In the genomic region with DNA sequence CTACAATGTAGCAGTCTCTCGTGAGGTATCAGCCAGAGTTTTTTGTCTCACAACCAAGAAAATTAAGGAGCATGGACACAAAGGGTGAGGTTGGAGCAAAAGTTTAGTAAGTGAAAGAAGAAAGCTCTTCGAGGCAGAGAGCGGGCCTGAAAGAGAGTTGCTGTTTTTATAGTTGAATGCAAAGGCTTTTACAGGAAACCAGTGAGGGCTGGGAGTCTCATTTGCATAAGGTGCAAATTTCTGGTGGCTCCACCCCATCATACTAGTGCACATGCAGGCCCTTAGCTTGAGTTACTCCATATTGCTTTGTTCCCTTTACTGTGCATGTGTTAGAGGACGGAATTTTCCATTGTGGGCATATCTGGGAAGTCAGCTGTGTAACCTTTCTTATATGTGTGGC, we compare ENCODE assay signal across 21 cellular contexts. TPM values are rescaled to one million over a fixed set of nuclear protein-coding genes. Genes with fewer than 3 reads are reported as not detected.
"Had no signal": no experiment of that assay in that cellular context is flagged by ENCODE, and none has a peak within 500 bp of the region (broad histone marks: within the 10 kb centered on the region; RNA-seq: fewer than 3 reads in every experiment).

No MANE protein-coding gene starts in this region.

- H3K27ac Mint-ChIP-seq: activated CD8-positive, alpha-beta T cell treated with anti-CD3 and anti-CD28 coated beads for 36 hours; activated T-cell treated with anti-CD3 and anti-CD28 coated beads, Interleukin-2, amount 50 U/mL, for 72 hours had no signal

- H3K36me3 ChIP-seq: ascending aorta, SJSA1 had no signal

- DNase-seq: activated CD4-positive, alpha-beta T cell treated with anti-CD3 and anti-CD28 coated beads for 4 hours; activated CD8-positive, alpha-beta memory T cell treated with anti-CD3 and anti-CD28 coated beads, Interleukin-2, amount 50 U/mL, for 4 hours; activated CD8-positive, alpha-beta T cell treated with anti-CD3 and anti-CD28 coated beads for 36 hours; activated naive CD4-positive, alpha-beta T cell treated with anti-CD3 and anti-CD28 coated beads, Interleukin-2, amount 50 U/mL, for 16 hours; activated T-cell treated with anti-CD3 and anti-CD28 coated beads, Interleukin-2, amount 50 U/mL, for 72 hours; amniotic stem cell; body of pancreas; cerebellar nuclear complex; NCI-H1105; NCI-H1436; NCI-H1694 treated with DMSO at 0.1 percent for 48 hours; NCI-H2029 treated with DMSO at 0.1 percent for 48 hours; NCI-H510A treated with DMSO at 0.1 percent for 48 hours; NCI-H69; PC-3; SHP77; SW 1271 had no signal

- H3K9me3 Mint-ChIP-seq: activated CD8-positive, alpha-beta T cell treated with anti-CD3 and anti-CD28 coated beads for 36 hours; activated T-cell treated with anti-CD3 and anti-CD28 coated beads, Interleukin-2, amount 50 U/mL, for 72 hours had no signal

- H3K27me3 ChIP-seq: ascending aorta, body of pancreas, SJSA1 had no signal

- H3K27ac ChIP-seq: ascending aorta, body of pancreas, SJSA1 had no signal

- H3K4me3 Mint-ChIP-seq: activated CD8-positive, alpha-beta T cell treated with anti-CD3 and anti-CD28 coated beads for 36 hours; activated T-cell treated with anti-CD3 and anti-CD28 coated beads, Interleukin-2, amount 50 U/mL, for 72 hours had no signal

- ATAC-seq: body of pancreas, PC-3, SK-N-SH treated with all-trans-retinoic acid at 6 μM for 48 hours had no signal

- H3K9me3 ChIP-seq: ascending aorta, body of pancreas, SJSA1 had no signal

- H3K4me1 ChIP-seq: ascending aorta, body of pancreas, SJSA1 had no signal

- H3K4me3 ChIP-seq: ascending aorta, body of pancreas, SJSA1 had no signal

RNA-seq across cellular contexts. Expression of gene CPE, which starts 48.0 kb away (rescaled TPM):
- total RNA-seq: activated CD8-positive, alpha-beta T cell treated with anti-CD3 and anti-CD28 coated beads for 36 hours; activated T-cell treated with anti-CD3 and anti-CD28 coated beads, Interleukin-2, amount 50 U/mL, for 72 hours; T-helper 1 cell treated with Interleukin-12 subunit alpha and Interleukin-12 subunit beta and Interleukin-4 antibody, amounts not matched to agents 30 ng/mL and 1 ng/mL, for 36 hours had no signal
